In genomic region chr15:55318588-55319494, GRCh38 we compare ENCODE assay signal across 1 cellular context.
A peak's percentile ranks its signal among the peaks of the same experiment; 100 is the strongest.
TF ChIP-seq lines count a peak whose summit lies in the region.

Gene PIGB (plus strand): TSS chr15:55319222. CDS start chr15:55319251, 29 bp downstream.
Gene PIGBOS1 (minus strand): TSS chr15:55319123. CDS start chr15:55317792, 1,331 bp downstream.

TF ChIP-seq in K562, 482 proteins besides CTCF, POLR2A, EP300 and RAD21 (continued from another document and continues in another):
- TF ChIP-seq TRIM25 (IDR thresholded peaks at IDR 0.05; ENCODE audit: borderline replicate concordance) = 0 out of 2 replicates have a peak, but pooled peaks have one; percentile 54
- peak; percentile 87 for TF ChIP-seq TAF9B (IDR thresholded peaks at IDR 0.05; ENCODE audit: partially characterized antibody)
- TF ChIP-seq PTRF (tag; IDR thresholded peaks at IDR 0.05) = no peak
- peak; percentile 14 to 34; a peak in 2 of 4 replicates for TF ChIP-seq ARNT (IDR thresholded peaks at IDR 0.05)
- TF ChIP-seq TRIM24 (IDR thresholded peaks at IDR 0.05) = peak; percentile 23 to 54; a peak in 2 of 4 replicates
- TF ChIP-seq AFF1 (IDR thresholded peaks at IDR 0.05; ENCODE audit: low read depth in 1 of 2, partially characterized antibody in 2 of 2) = peak in 1 of 2 experiments; percentile 69
- TF ChIP-seq RNF2 (IDR thresholded peaks at IDR 0.05) = peak; percentile 74
- TF ChIP-seq NCOA4 (IDR thresholded peaks at IDR 0.05; ENCODE audit: partially characterized antibody) = peak; percentile 25
- TF ChIP-seq KLF1 (tag; IDR thresholded peaks at IDR 0.05) = peak; percentile 46; the same call in 1 of the 2 replicates
- peak; percentile 65 for TF ChIP-seq ZBTB40 (IDR thresholded peaks at IDR 0.05)
- TF ChIP-seq ZBTB40 (CRISPR knock-in tag; IDR thresholded peaks at IDR 0.05) = no peak
- TF ChIP-seq FOXK2 (conservative IDR thresholded peaks at IDR 0.05 in 1 of 2, IDR thresholded peaks at IDR 0.05 in 1 of 2; ENCODE audit: low read depth in 2 of 2) = peak; percentile 54 to 57; a peak in 2 of 4 replicates
- TF ChIP-seq SNAPC5 (CRISPR knock-in tag; IDR thresholded peaks at IDR 0.05) = no peak
- TF ChIP-seq E2F8 (IDR thresholded peaks at IDR 0.05; ENCODE audit: low read depth, partially characterized antibody) = peak; percentile 81
- TF ChIP-seq PHF21A (IDR thresholded peaks at IDR 0.05; ENCODE audit: borderline replicate concordance, low read depth) = no peak
- TF ChIP-seq CHD4 (IDR thresholded peaks at IDR 0.05; ENCODE audit: insufficient read depth, insufficient replicate concordance, low read depth, low read length, poor library complexity, severe bottlenecking) = no peak
- TF ChIP-seq SNIP1 (IDR thresholded peaks at IDR 0.05; ENCODE audit: low read depth) = peak; percentile 41; the same call in 1 of the 2 replicates
- no peak; the same call in 1 of the 2 replicates for TF ChIP-seq ZNF197 (CRISPR knock-in tag; IDR thresholded peaks at IDR 0.05; ENCODE audit: low read depth)
- no peak for TF ChIP-seq ADNP (tag; IDR thresholded peaks at IDR 0.05)
- peak in 1 of 2 experiments; percentile 68; a peak in 2 of 4 replicates for TF ChIP-seq HDAC1 (IDR thresholded peaks at IDR 0.05)
- 0 out of 2 replicates have a peak, but pooled peaks have one; percentile 29 for TF ChIP-seq GTF2F1 (IDR thresholded peaks at IDR 0.05; ENCODE audit: low read depth, low read length)
- TF ChIP-seq ZNF740 (CRISPR knock-in tag; IDR thresholded peaks at IDR 0.05) = no peak
- TF ChIP-seq ZNF740 (tag; IDR thresholded peaks at IDR 0.05) = no peak
- peak; percentile 60; the same call in 1 of the 2 replicates for TF ChIP-seq JUN (IDR thresholded peaks at IDR 0.05; ENCODE audit: borderline replicate concordance, low read depth, low read length)
- TF ChIP-seq JUN (CRISPR knock-in tag; IDR thresholded peaks at IDR 0.05; ENCODE audit: borderline replicate concordance) = no peak
- TF ChIP-seq PML (IDR thresholded peaks at IDR 0.05; ENCODE audit: low read length) = peak; percentile 62
- TF ChIP-seq CREB3 (tag; conservative IDR thresholded peaks at IDR 0.05; ENCODE audit: low read depth) = peak; percentile 49; the same call in 1 of the 2 replicates
- no peak for TF ChIP-seq ZZZ3 (IDR thresholded peaks at IDR 0.05)
- no peak; the same call in 1 of the 2 replicates for TF ChIP-seq CREB3L1 (IDR thresholded peaks at IDR 0.05; ENCODE audit: borderline replicate concordance, low read depth)
- no peak for TF ChIP-seq NR4A1 (CRISPR knock-in tag; IDR thresholded peaks at IDR 0.05)
- peak; percentile 62; the same call in 1 of the 2 replicates for TF ChIP-seq NR4A1 (tag; IDR thresholded peaks at IDR 0.05)
- TF ChIP-seq ZNF398 (CRISPR knock-in tag; IDR thresholded peaks at IDR 0.05) = no peak
